In genomic region chr13:97798836-97799235, GRCh38 we compare ENCODE assay signal across 27 cellular contexts.
DNase-seq lines count a peak whose midpoint lies in the region; TF ChIP-seq lines count a peak whose summit lies in the region.
"Had no signal": no experiment of that assay in that cellular context is flagged by ENCODE, and none has a peak within 500 bp of the region (broad histone marks: within the 10 kb centered on the region; RNA-seq: fewer than 3 reads in every experiment).

No MANE protein-coding gene starts in this region.

- peak overlapping the region; percentile 90 for H3K27ac ChIP-seq in ACC112 (ENCODE audit: low read depth, low read length)
- H3K27ac ChIP-seq in caudate nucleus (ENCODE audit: low read depth, low read length): no peak overlapping the region
- H3K27ac ChIP-seq: adrenal gland, colonic mucosa, epithelial cell of prostate, pancreas, vagina had no signal

- H3K36me3 Mint-ChIP-seq in activated naive CD4-positive, alpha-beta T cell treated with anti-CD3 and anti-CD28 coated beads, Interleukin-2, amount 10 ng/mL, durations not matched to agents 7 days and 5 days: no peaks in the 10 kb centered on the region
- H3K36me3 Mint-ChIP-seq: brain had no signal

- peaks cover 11% of the 10 kb centered on the region for H3K9me3 Mint-ChIP-seq in activated naive CD4-positive, alpha-beta T cell treated with anti-CD3 and anti-CD28 coated beads, Interleukin-2, amount 10 ng/mL, durations not matched to agents 7 days and 5 days

- no peaks in the 10 kb centered on the region for H3K27me3 ChIP-seq in ACC112 (ENCODE audit: insufficient read depth, low read length)
- H3K27me3 ChIP-seq: colonic mucosa, pancreas, vagina had no signal

- H3K79me2 ChIP-seq in ACC112 (ENCODE audit: control insufficient read depth, insufficient read depth, low read length, unreplicated experiment): no peaks in the 10 kb centered on the region

- no peak overlapping the region for H3K27ac Mint-ChIP-seq in activated naive CD4-positive, alpha-beta T cell treated with anti-CD3 and anti-CD28 coated beads, Interleukin-2, amount 10 ng/mL, durations not matched to agents 7 days and 5 days
- H3K27ac Mint-ChIP-seq: activated T-cell treated with anti-CD3 and anti-CD28 coated beads, Interleukin-2, amount 50 U/mL, for 72 hours; brain; immature natural killer cell; stimulated activated naive CD8-positive, alpha-beta T cell treated with anti-CD3 and anti-CD28 coated beads, Interleukin-15, amount 100 ng/mL, for 72 hours; T-helper 1 cell treated with Interleukin-12 subunit alpha and Interleukin-12 subunit beta and Interleukin-4 antibody, amounts not matched to agents 30 μg/mL and 1 μg/mL, for 36 hours had no signal

- H3K27me3 Mint-ChIP-seq in activated naive CD4-positive, alpha-beta T cell treated with anti-CD3 and anti-CD28 coated beads, Interleukin-2, amount 10 ng/mL, durations not matched to agents 7 days and 5 days: no peaks in the 10 kb centered on the region

- DNase-seq in EH (ENCODE audit: low read depth): peak; percentile 40
- peak; percentile 67 for DNase-seq in astrocyte of the spinal cord (ENCODE audit: low read depth, low spot score)
- peak; percentile 79 for DNase-seq in fibroblast of the conjunctiva (ENCODE audit: low read depth)
- DNase-seq in activated CD4-positive, alpha-beta T cell treated with anti-CD3 and anti-CD28 coated beads, Interleukin-2, amount 50 U/mL, for 4 hours: no peak
- no peak for DNase-seq in NCI-H510A treated with DMSO at 0.1 percent for 48 hours (lab: John Stamatoyannopoulos, UW)
- no peak for DNase-seq in caudate nucleus (lab: John Stamatoyannopoulos, UW)
- DNase-seq in activated naive CD4-positive, alpha-beta T cell treated with anti-CD3 and anti-CD28 coated beads, Interleukin-2, amount 10 ng/mL, durations not matched to agents 7 days and 5 days: no peak
- DNase-seq: activated CD4-positive, alpha-beta T cell treated with anti-CD3 and anti-CD28 coated beads, Interleukin-2, amount 50 U/mL, for 48 hours; activated T-cell treated with anti-CD3 and anti-CD28 coated beads, Interleukin-2, amount 50 U/mL, for 72 hours; C1 segment of cervical spinal cord; colonic mucosa; DMS153; effector CD8-positive, alpha-beta T cell; immature natural killer cell; KG1; mesenchymal stem cell; MG63; NCI-H524 treated with DMSO at 0.1 percent for 48 hours; NK-92 treated with Interleukin-12 subunit alpha and Interleukin-12 subunit beta, amount 100 ng/mL, for 24 hours; pancreas; stimulated activated naive CD8-positive, alpha-beta T cell treated with anti-CD3 and anti-CD28 coated beads, Interleukin-15, amount 100 ng/mL, for 72 hours had no signal

- H3K4me3 ChIP-seq in ACC112 (ENCODE audit: low read depth, low read length) (no peak overlapping the region), astrocyte of the spinal cord (ENCODE audit: low read depth, low read length) (no peak overlapping the region)
- H3K4me3 ChIP-seq: adrenal gland, colonic mucosa, MG63, pancreas, vagina had no signal

- CTCF ChIA-PET in activated naive CD4-positive, alpha-beta T cell treated with anti-CD3 and anti-CD28 coated beads, Interleukin-2, amount 10 ng/mL, durations not matched to agents 7 days and 5 days (lab: Charles Lee): no interaction called here

- in situ Hi-C loops in astrocyte of the spinal cord (cut with HindIII; ENCODE audit: low sequenced_read_pairs): no loop called here

- H3K4me1 Mint-ChIP-seq in activated naive CD4-positive, alpha-beta T cell treated with anti-CD3 and anti-CD28 coated beads, Interleukin-2, amount 10 ng/mL, durations not matched to agents 7 days and 5 days: no peaks in the 10 kb centered on the region
- H3K4me1 Mint-ChIP-seq: brain; immature natural killer cell; stimulated activated naive CD8-positive, alpha-beta T cell treated with anti-CD3 and anti-CD28 coated beads, Interleukin-15, amount 100 ng/mL, for 72 hours had no signal

- no peak for TF ChIP-seq CTCF in astrocyte of the spinal cord (IDR thresholded peaks at IDR 0.05; ENCODE audit: low read depth, low read length)

- peaks cover 16% of the 10 kb centered on the region for H3K4me1 ChIP-seq in ACC112 (ENCODE audit: control insufficient read depth, insufficient read depth, low read length, unreplicated experiment)
- H3K4me1 ChIP-seq: colonic mucosa, pancreas, vagina had no signal

- H3K4me3 Mint-ChIP-seq in activated naive CD4-positive, alpha-beta T cell treated with anti-CD3 and anti-CD28 coated beads, Interleukin-2, amount 10 ng/mL, durations not matched to agents 7 days and 5 days: no peak overlapping the region
- H3K4me3 Mint-ChIP-seq: activated T-cell treated with anti-CD3 and anti-CD28 coated beads, Interleukin-2, amount 50 U/mL, for 72 hours; brain; immature natural killer cell; stimulated activated naive CD8-positive, alpha-beta T cell treated with anti-CD3 and anti-CD28 coated beads, Interleukin-15, amount 100 ng/mL, for 72 hours; T-helper 1 cell treated with Interleukin-12 subunit alpha and Interleukin-12 subunit beta and Interleukin-4 antibody, amounts not matched to agents 30 μg/mL and 1 μg/mL, for 36 hours had no signal

- H3K36me3 ChIP-seq in ACC112 (ENCODE audit: insufficient read depth, low read length): 0 out of 2 replicates have a peak, but pooled peaks cover 5% of the 10 kb centered on the region
- H3K36me3 ChIP-seq: adrenal gland, colonic mucosa, MG63, pancreas, vagina had no signal

- no peak overlapping the region for H2AFZ ChIP-seq in ACC112 (ENCODE audit: low read length, unreplicated experiment)

Comparison
In these comparisons a context has a peak if more than half of its experiments do, and no peak if none do; other contexts are left out.
1. DNase-seq: peak in EH (single experiment), astrocyte of the spinal cord (single experiment) and fibroblast of the conjunctiva (single experiment); none in activated CD4-positive, alpha-beta T cell treated with anti-CD3 and anti-CD28 coated beads, Interleukin-2, amount 50 U/mL, for 4 hours (0 of 2), NCI-H510A treated with DMSO at 0.1 percent for 48 hours (single experiment), caudate nucleus (0 of 61) and activated naive CD4-positive, alpha-beta T cell treated with anti-CD3 and anti-CD28 coated beads, Interleukin-2, amount 10 ng/mL, durations not matched to agents 7 days and 5 days (single experiment).